Comparison of ENCODE assay signal across 11 cellular contexts in the genomic region with DNA sequence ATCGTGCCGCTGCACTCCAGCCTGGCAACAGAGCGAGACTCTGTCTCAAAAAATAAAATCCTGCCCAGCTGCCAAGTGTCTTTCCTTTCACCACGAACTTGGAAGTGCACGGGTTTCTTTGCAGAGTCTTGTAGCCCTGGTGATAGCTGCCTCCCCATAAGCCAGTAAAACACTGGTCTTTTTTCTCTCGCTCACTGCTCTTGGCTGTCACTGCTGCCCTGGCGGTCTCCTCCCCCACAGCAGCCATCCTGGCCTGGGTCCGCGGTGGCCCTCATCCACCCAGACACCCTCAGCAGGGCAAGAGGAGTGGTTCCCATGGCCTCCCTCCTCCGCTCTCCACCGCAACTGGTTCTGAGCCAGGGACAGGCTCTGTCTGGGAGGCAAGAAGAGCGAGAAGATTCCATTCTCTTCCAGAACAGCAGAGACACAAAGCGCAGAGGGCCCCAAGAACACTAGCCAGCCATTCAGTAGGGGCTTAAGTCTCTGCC. TPM values are rescaled to one million over a fixed set of nuclear protein-coding genes. Genes with fewer than 3 reads are reported as not detected.
DNase-seq lines count a peak whose midpoint lies in the region; ATAC-seq, FAIRE-seq and TF ChIP-seq lines count a peak whose summit lies in the region.
"Had no signal": no experiment of that assay in that cellular context is flagged by ENCODE, and none has a peak within 500 bp of the region (broad histone marks: within the 10 kb centered on the region; RNA-seq: fewer than 3 reads in every experiment).

No MANE protein-coding gene starts in this region.

- DNase-seq in Peyer's patch: peak in 2 of 3 donors; percentile 52 to 54
- DNase-seq in lower lobe of right lung: no peak
- peak; percentile 39 for DNase-seq in stromal cell of bone marrow (ENCODE audit: low read depth)
- DNase-seq in SK-N-DZ (ENCODE audit: low spot score): no peak
- no peak for DNase-seq in small intestine
- DNase-seq: activated CD8-positive, alpha-beta memory T cell treated with anti-CD3 and anti-CD28 coated beads, Interleukin-2, amount 50 U/mL, for 48 hours; NCI-H524 had no signal

- no peak for TF ChIP-seq POLR2A in Peyer's patch (IDR thresholded peaks at IDR 0.05)

- ATAC-seq in lower lobe of right lung (peak; percentile 26 to 67), HG03342 (IDR thresholded peaks at IDR 0.05; ENCODE audit: unreplicated experiment) (no peak), GM21447 (IDR thresholded peaks at IDR 0.05; ENCODE audit: unreplicated experiment) (no peak)

- H3K27ac Mint-ChIP-seq in dendritic cell treated with granulocyte-macrophage colony-stimulating factor and Interleukin-4, amounts not matched to agents 40 ng/mL and 50 ng/mL, for 4 days: peak overlapping the region; percentile 77

- no peak for FAIRE-seq in small intestine (lab: Jason Lieb, UNC)

- H3K36me3 Mint-ChIP-seq in dendritic cell treated with granulocyte-macrophage colony-stimulating factor and Interleukin-4, amounts not matched to agents 40 ng/mL and 50 ng/mL, for 4 days (ENCODE audit: low read depth): peaks cover 42% of the 10 kb centered on the region

- intact Hi-C loops in dendritic cell treated with granulocyte-macrophage colony-stimulating factor and Interleukin-4, amounts not matched to agents 40 ng/mL and 50 ng/mL, for 4 days (cut with micrococcal nuclease): no loop called here
- intact Hi-C loops in lower lobe of right lung (cut with DNase I): no loop called here

- WGBS in small intestine, 3 donors: 63 to 84% (median 76%) methylated on average over 13 of the region's 13 CpGs

- H3K4me3 ChIP-seq in Peyer's patch (no peak overlapping the region), lower lobe of right lung (no peak overlapping the region), small intestine (ENCODE audit: low read depth in 1 of 2, low read length in 2 of 2) (no peak overlapping the region)

- H3K9me3 ChIP-seq in Peyer's patch (no peaks in the 10 kb centered on the region), lower lobe of right lung (no peaks in the 10 kb centered on the region), small intestine (ENCODE audit: control insufficient read depth, low read depth) (no peaks in the 10 kb centered on the region)

- H3K27me3 ChIP-seq in Peyer's patch (no peaks in the 10 kb centered on the region), lower lobe of right lung (ENCODE audit: low read depth) (no peaks in the 10 kb centered on the region), small intestine (ENCODE audit: control insufficient read depth in 2 of 2, insufficient read depth in 2 of 2, low read length in 2 of 2) (no peaks in the 10 kb centered on the region)

- peaks cover 0 to 34% (median 0%) of the 10 kb centered on the region in 3 donors for H3K36me3 ChIP-seq in Peyer's patch
- H3K36me3 ChIP-seq in lower lobe of right lung: peaks cover 43% of the 10 kb centered on the region
- H3K36me3 ChIP-seq in small intestine (ENCODE audit: control insufficient read depth in 2 of 2, insufficient read depth in 2 of 2, low read length in 2 of 2): peaks cover 8 to 12% of the 10 kb centered on the region in 2 donors

- H3K27ac ChIP-seq in Peyer's patch (peak overlapping the region in 3 of 4 donors; percentile 54 to 59 (median 55)), lower lobe of right lung (peak overlapping the region; percentile 73), small intestine (ENCODE audit: low read depth in 1 of 2, low read length in 1 of 2) (no peak overlapping the region)

- H3K4me1 Mint-ChIP-seq in dendritic cell treated with granulocyte-macrophage colony-stimulating factor and Interleukin-4, amounts not matched to agents 40 ng/mL and 50 ng/mL, for 4 days (ENCODE audit: low read depth): peaks cover 65% of the 10 kb centered on the region

- no peaks in the 10 kb centered on the region for H3K27me3 Mint-ChIP-seq in dendritic cell treated with granulocyte-macrophage colony-stimulating factor and Interleukin-4, amounts not matched to agents 40 ng/mL and 50 ng/mL, for 4 days
- H3K27me3 Mint-ChIP-seq: memory B cell had no signal

- TF ChIP-seq CTCF in Peyer's patch (IDR thresholded peaks at IDR 0.05) (no peak), lower lobe of right lung (IDR thresholded peaks at IDR 0.05) (no peak)

- peaks cover 0 to 14% (median 0%) of the 10 kb centered on the region in 4 donors for H3K4me1 ChIP-seq in Peyer's patch
- peaks cover 29% of the 10 kb centered on the region for H3K4me1 ChIP-seq in lower lobe of right lung
- H3K4me1 ChIP-seq in small intestine (ENCODE audit: control insufficient read depth in 2 of 2, insufficient read depth in 1 of 2, low read depth in 1 of 2, low read length in 1 of 2): no peaks in the 10 kb centered on the region

- no peak overlapping the region for H3K4me3 Mint-ChIP-seq in dendritic cell treated with granulocyte-macrophage colony-stimulating factor and Interleukin-4, amounts not matched to agents 40 ng/mL and 50 ng/mL, for 4 days
- H3K4me3 Mint-ChIP-seq: memory B cell had no signal

- no peaks in the 10 kb centered on the region for H3K9me3 Mint-ChIP-seq in dendritic cell treated with granulocyte-macrophage colony-stimulating factor and Interleukin-4, amounts not matched to agents 40 ng/mL and 50 ng/mL, for 4 days
- H3K9me3 Mint-ChIP-seq: memory B cell had no signal

RNA-seq across cellular contexts. Expression of gene KLHL25, which starts 44.4 kb away (rescaled TPM):
- total RNA-seq in Peyer's patch (10 to 100 TPM in 3 of 4 donors, 1 to 10 TPM in 1; 9.9 to 23.6 (median 17.2) TPM), lower lobe of right lung (3.0 TPM)
- polyA plus RNA-seq in SK-N-DZ (2014; cell fraction: cytosol; rRNA removed): 16.6 and 22.5 TPM in 2 replicates
- polyA plus RNA-seq in SK-N-DZ (2014; cell fraction: nucleus; rRNA removed): 20.5 and 29.3 TPM in 2 replicates
- 1 to 10 TPM; 7.6 to 9.5 (median 8.3) TPM for polyA plus RNA-seq in small intestine

Comparison
In these comparisons a context has a peak if more than half of its experiments do, and no peak if none do; other contexts are left out.
1. DNase-seq: peak in Peyer's patch (2 of 3) and stromal cell of bone marrow (single experiment); none in lower lobe of right lung (single experiment), SK-N-DZ (single experiment) and small intestine (single experiment).
2. H3K27ac ChIP-seq: peak in Peyer's patch (3 of 4) and lower lobe of right lung (single experiment); none in small intestine (0 of 2).
3. ATAC-seq: peak in lower lobe of right lung (2 of 2); none in HG03342 (single experiment) and GM21447 (single experiment).